Comparison of ENCODE assay signal across 11 cellular contexts in genomic region chr7:141739250-141739649, GRCh38. TPM values are rescaled to one million over a fixed set of nuclear protein-coding genes. Genes with fewer than 3 reads are reported as not detected.
DNase-seq lines count a peak whose midpoint lies in the region; ATAC-seq and TF ChIP-seq lines count a peak whose summit lies in the region.
"Had no signal": no experiment of that assay in that cellular context is flagged by ENCODE, and none has a peak within 500 bp of the region (broad histone marks: within the 10 kb centered on the region; RNA-seq: fewer than 3 reads in every experiment).

No MANE protein-coding gene starts in this region.

- H3K9me3 ChIP-seq in HUES64 (ENCODE audit: insufficient read depth, low read depth, low read length) (no peaks in the 10 kb centered on the region), mesodermal cell (ENCODE audit: control insufficient read depth, low read length) (no peaks in the 10 kb centered on the region)
- H3K9me3 ChIP-seq: adrenal gland, transverse colon had no signal

- no peaks in the 10 kb centered on the region for H3K9me3 Mint-ChIP-seq in MCF 10A (ENCODE audit: unreplicated experiment)

- peak overlapping the region; percentile 46 for H3K27ac Mint-ChIP-seq in MCF 10A (ENCODE audit: low read depth, unreplicated experiment)

- H3K36me3 ChIP-seq in HUES64 (ENCODE audit: insufficient read depth, low read length) (peaks cover 53% of the 10 kb centered on the region), mesodermal cell (ENCODE audit: control insufficient read depth, insufficient read depth, low read length) (peaks cover 45% of the 10 kb centered on the region)

- peaks cover 16% of the 10 kb centered on the region for H3K4me1 ChIP-seq in HUES64 (ENCODE audit: insufficient read depth, low read length)
- no peaks in the 10 kb centered on the region for H3K4me1 ChIP-seq in mesodermal cell (ENCODE audit: control insufficient read depth, insufficient read depth, low read length, poor library complexity, severe bottlenecking)

- H3K27ac ChIP-seq in HUES64 (ENCODE audit: low read depth, low read length) (no peak overlapping the region), mesodermal cell (ENCODE audit: low read depth, low read length, severe bottlenecking) (no peak overlapping the region)

- H3K4me3 Mint-ChIP-seq in MCF 10A (ENCODE audit: unreplicated experiment): peak overlapping the region; percentile 97

- no peak for ATAC-seq in GM19023 (IDR thresholded peaks at IDR 0.05; ENCODE audit: unreplicated experiment)

- no peak for DNase-seq in AG04449 (ENCODE audit: low read depth, low spot score)
- no peak for DNase-seq in MCF 10A (ENCODE audit: unreplicated experiment)
- DNase-seq in stimulated activated CD4-positive, alpha-beta T cell treated with anti-CD3 and anti-CD28 coated beads, Interleukin-12 subunit alpha, Interleukin-12 subunit beta, amount 100 ng/mL, for 4 hours: no peak
- DNase-seq in HEK293T (ENCODE audit: extremely low spot score): no peak
- no peak for DNase-seq in stimulated activated CD4-positive, alpha-beta T cell treated with anti-CD3 and anti-CD28 coated beads, Interleukin-15, amount 100 ng/mL, for 24 hours
- DNase-seq: adrenal gland, nucleus accumbens, transverse colon had no signal

- H3K36me3 Mint-ChIP-seq in MCF 10A (ENCODE audit: insufficient read depth, unreplicated experiment): peaks cover 35% of the 10 kb centered on the region

- CTCF ChIA-PET in AG04449 (lab: Yijun Ruan, JAX) (interaction anchor here (1.1 to 5.3 kb wide), 7 partner anchors 8 to 723 kb away, joined by 5 to 43 read pairs (median 17); partner anchors contain the start of genes DENND11 and WEE2), MCF 10A (lab: Yijun Ruan, JAX) (interaction anchor here (0.6 to 3.3 kb wide), 11 partner anchors 9 to 317 kb away, joined by 3 to 37 read pairs (median 9); partner anchors contain the start of genes DENND11 and WEE2), HEK293T (lab: Yijun Ruan, JAX) (interaction anchor here (1.2 to 2.9 kb wide), 5 partner anchors 13 to 85 kb away, joined by 4 to 18 read pairs (median 5); partner anchors contain the start of gene DENND11)

- H3K27me3 Mint-ChIP-seq in MCF 10A (ENCODE audit: insufficient read depth, unreplicated experiment): no peaks in the 10 kb centered on the region

- intact Hi-C loops in MCF 10A (cut with micrococcal nuclease): loop anchor here (5.0 to 10.0 kb wide), 3 partner anchors 37 to 724 kb away; partner anchors contain the start of genes AGK, DENND11 and MRPS33

- H3K4me1 Mint-ChIP-seq in MCF 10A (ENCODE audit: insufficient read depth, unreplicated experiment): peaks cover 16% of the 10 kb centered on the region

- peak overlapping the region; percentile 96 for H3K9ac ChIP-seq in HUES64 (ENCODE audit: low read depth, low read length)

- POLR2A ChIA-PET in AG04449 (lab: Yijun Ruan, JAX): no interaction called here
- POLR2A ChIA-PET in MCF 10A (lab: Yijun Ruan, JAX): interaction anchor here (1.0 to 2.2 kb wide), 6 partner anchors 24 to 189 kb away, joined by 3 to 23 read pairs (median 4); partner anchors contain the start of genes DENND11 and TAS2R3
- POLR2A ChIA-PET in HEK293T (lab: Yijun Ruan, JAX): interaction anchor here (1.5 to 2.2 kb wide), 6 partner anchors 13 to 42 kb away, joined by 10 to 26 read pairs (median 12); partner anchors contain the start of genes DENND11 and WEE2

- TF ChIP-seq CTCF in AG04449 (IDR thresholded peaks at IDR 0.05; ENCODE audit: insufficient read depth, low read length, missing control alignments): no peak
- no peak for TF ChIP-seq CTCF in MCF 10A (IDR thresholded peaks at IDR 0.05; ENCODE audit: unreplicated experiment)

- no TSS peak for BruUV-seq in MCF 10A (replicated peaks; lab: Mats Ljungman, UMichigan)

- H3K4me3 ChIP-seq in AG04449 (ENCODE audit: low read depth, low read length) (peak overlapping the region; percentile 99), HUES64 (ENCODE audit: low read length) (peak overlapping the region; percentile 96), mesodermal cell (ENCODE audit: extremely low read depth, insufficient read depth, low read length, poor library complexity, severe bottlenecking) (peak overlapping the region; percentile 78)

- WGBS in HUES64: 88% methylated on average over 2 of the region's 3 CpGs
- 100% methylated on average over 1 of the region's 3 CpGs for WGBS in mesodermal cell (ENCODE audit: insufficient coverage in 2 of 2), 2 experiments

- H3K27me3 ChIP-seq in HUES64 (ENCODE audit: insufficient read depth, low read length): no peaks in the 10 kb centered on the region
- H3K27me3 ChIP-seq: adrenal gland, transverse colon had no signal

TF ChIP-seq in HEK293T, 16 proteins besides CTCF, POLR2A, EP300 and RAD21:
- TF ChIP-seq SUZ12 (IDR thresholded peaks at IDR 0.05) (no peak), PKNOX1 (IDR thresholded peaks at IDR 0.05) (no peak), TARDBP (IDR thresholded peaks at IDR 0.05) (no peak), L3MBTL2 (conservative IDR thresholded peaks at IDR 0.05) (no peak), HDGF (IDR thresholded peaks at IDR 0.05; ENCODE audit: borderline replicate concordance) (no peak), ELF4 (IDR thresholded peaks at IDR 0.05) (no peak), FOXM1 (IDR thresholded peaks at IDR 0.05; ENCODE audit: borderline replicate concordance) (no peak), FOXK2 (IDR thresholded peaks at IDR 0.05) (no peak), BHLHE40 (IDR thresholded peaks at IDR 0.05; ENCODE audit: borderline replicate concordance) (no peak), LEF1 (IDR thresholded peaks at IDR 0.05; ENCODE audit: borderline replicate concordance) (no peak), NFRKB (IDR thresholded peaks at IDR 0.05) (no peak), ZNF384 (IDR thresholded peaks at IDR 0.05) (no peak), ARNT (IDR thresholded peaks at IDR 0.05) (no peak)

RNA-seq across cellular contexts. Expression of gene SSBP1, which starts 1.1 kb away (rescaled TPM):
- polyA plus RNA-seq in HUES64 (2013, experiment 1 of 2): 250 TPM
- polyA plus RNA-seq in HUES64 (2013, experiment 2 of 2): 255 TPM
- total RNA-seq in MCF 10A (2022): 269 and 340 TPM in 2 replicates
- 143 TPM for polyA plus RNA-seq in mesodermal cell (2013, experiment 1 of 2)
- 166 TPM for polyA plus RNA-seq in mesodermal cell (2013, experiment 2 of 2)

RNA-seq across cellular contexts. Expression of gene TAS2R3, which starts 24.6 kb away (rescaled TPM):
- not detected for polyA plus RNA-seq in HUES64 (2013, experiment 1 of 2)
- 0.25 TPM for polyA plus RNA-seq in HUES64 (2013, experiment 2 of 2)
- total RNA-seq in MCF 10A (2022): 2.7 and 3.1 TPM in 2 replicates
- polyA plus RNA-seq in mesodermal cell (2013, experiment 1 of 2): 0.44 TPM
- not detected for polyA plus RNA-seq in mesodermal cell (2013, experiment 2 of 2)
- polyA plus RNA-seq: adrenal gland had no signal

RNA-seq across cellular contexts. Expression of gene WEE2, which starts 31.1 kb away (rescaled TPM):
- not detected for polyA plus RNA-seq in HUES64 (2013, experiment 1 of 2)
- not detected for polyA plus RNA-seq in HUES64 (2013, experiment 2 of 2)
- total RNA-seq in MCF 10A (2022): not detected in 2 replicates
- polyA plus RNA-seq in mesodermal cell (2013, experiment 1 of 2): not detected
- polyA plus RNA-seq in mesodermal cell (2013, experiment 2 of 2): not detected
- total RNA-seq: adrenal gland, transverse colon had no signal

RNA-seq across cellular contexts. Expression of gene TAS2R4, which starts 37.2 kb away (rescaled TPM):
- 0.10 TPM for polyA plus RNA-seq in HUES64 (2013, experiment 1 of 2)
- polyA plus RNA-seq in HUES64 (2013, experiment 2 of 2): not detected
- 2.5 and 3.5 TPM in 2 replicates for total RNA-seq in MCF 10A (2022)
- polyA plus RNA-seq in mesodermal cell (2013, experiment 1 of 2): 0.55 TPM
- 0.20 TPM for polyA plus RNA-seq in mesodermal cell (2013, experiment 2 of 2)

RNA-seq across cellular contexts. Expression of gene DENND11, which starts 37.3 kb away (rescaled TPM):
- 13.4 TPM for polyA plus RNA-seq in HUES64 (2013, experiment 1 of 2)
- polyA plus RNA-seq in HUES64 (2013, experiment 2 of 2): 14.1 TPM
- total RNA-seq in MCF 10A (2022): 8.4 and 9.3 TPM in 2 replicates
- polyA plus RNA-seq in mesodermal cell (2013, experiment 1 of 2): 16.8 TPM
- 14.2 TPM for polyA plus RNA-seq in mesodermal cell (2013, experiment 2 of 2)
